8 cellular contexts compared by ENCODE assay signal in genomic region chr6:122610690-122611455, GRCh38. TPM values are rescaled to one million over a fixed set of nuclear protein-coding genes. Genes with fewer than 3 reads are reported as not detected.
DNase-seq lines count a peak whose midpoint lies in the region; ATAC-seq and TF ChIP-seq lines count a peak whose summit lies in the region.

No MANE protein-coding gene starts in this region.

- peak overlapping the region; percentile 87 for H3K4me3 Mint-ChIP-seq in T-helper 2 cell treated with Interferon-gamma antibody and Interleukin-4, amounts not matched to agents 5 μg/mL and 100 μg/mL, for 36 hours
- peak overlapping the region; percentile 37 for H3K4me3 Mint-ChIP-seq in endothelial cell (ENCODE audit: unreplicated experiment)

- WGBS in thymus, result 2% methylated on average over 42 of the region's 42 CpGs

- peaks cover 12% of the 10 kb centered on the region for H3K27me3 ChIP-seq in thymus (ENCODE audit: control insufficient read depth, insufficient read depth)

- no peaks in the 10 kb centered on the region for H3K9me3 Mint-ChIP-seq in T-helper 2 cell treated with Interferon-gamma antibody and Interleukin-4, amounts not matched to agents 5 μg/mL and 100 μg/mL, for 36 hours
- H3K9me3 Mint-ChIP-seq in endothelial cell (ENCODE audit: unreplicated experiment), result no peaks in the 10 kb centered on the region

- no peaks in the 10 kb centered on the region for H3K36me3 Mint-ChIP-seq in T-helper 2 cell treated with Interferon-gamma antibody and Interleukin-4, amounts not matched to agents 5 μg/mL and 100 μg/mL, for 36 hours (ENCODE audit: low read depth)
- peaks cover 14% of the 10 kb centered on the region for H3K36me3 Mint-ChIP-seq in endothelial cell (ENCODE audit: low read depth, unreplicated experiment)

- no peaks in the 10 kb centered on the region for H3K36me3 ChIP-seq in thymus (ENCODE audit: control insufficient read depth, insufficient read depth)

- no peaks in the 10 kb centered on the region for H3K4me1 ChIP-seq in thymus (ENCODE audit: control insufficient read depth, insufficient read depth, low read length)

- TF ChIP-seq CTCF in endothelial cell (IDR thresholded peaks at IDR 0.05; ENCODE audit: unreplicated experiment), result no peak

- H3K4me3 ChIP-seq in GM08714 (ENCODE audit: low read length) (peak overlapping the region; percentile 45), thymus (ENCODE audit: low read length) (peak overlapping the region; percentile 22)

- peak; percentile 51 for DNase-seq in HuH-7 (ENCODE audit: low spot score)
- DNase-seq in T-helper 2 cell treated with Interferon-gamma antibody and Interleukin-4, amounts not matched to agents 5 μg/mL and 100 μg/mL, for 36 hours (ENCODE audit: low spot score), result peak; percentile 6
- peak; percentile 10 for DNase-seq in endothelial cell (ENCODE audit: low spot score)
- DNase-seq in midbrain (lab: John Stamatoyannopoulos, UW), result peak; percentile 4

- H3K9me3 ChIP-seq in thymus (ENCODE audit: control insufficient read depth), result no peaks in the 10 kb centered on the region

- H3K4me1 Mint-ChIP-seq in T-helper 2 cell treated with Interferon-gamma antibody and Interleukin-4, amounts not matched to agents 5 μg/mL and 100 μg/mL, for 36 hours (ENCODE audit: low read depth), result peaks cover 10% of the 10 kb centered on the region
- peaks cover 7% of the 10 kb centered on the region for H3K4me1 Mint-ChIP-seq in endothelial cell (ENCODE audit: unreplicated experiment)

- no peak overlapping the region for H3K27ac ChIP-seq in thymus (ENCODE audit: low read depth)

- H3K27ac Mint-ChIP-seq in T-helper 2 cell treated with Interferon-gamma antibody and Interleukin-4, amounts not matched to agents 5 μg/mL and 100 μg/mL, for 36 hours, result no peak overlapping the region
- no peak overlapping the region for H3K27ac Mint-ChIP-seq in endothelial cell (ENCODE audit: unreplicated experiment)

- ATAC-seq in GM21576 (IDR thresholded peaks at IDR 0.05; ENCODE audit: unreplicated experiment) (peak; percentile 30), HG03571 (IDR thresholded peaks at IDR 0.05; ENCODE audit: unreplicated experiment) (no peak)

- peaks cover 53% of the 10 kb centered on the region for H3K27me3 Mint-ChIP-seq in T-helper 2 cell treated with Interferon-gamma antibody and Interleukin-4, amounts not matched to agents 5 μg/mL and 100 μg/mL, for 36 hours (ENCODE audit: low read depth)
- H3K27me3 Mint-ChIP-seq in endothelial cell (ENCODE audit: unreplicated experiment), result peaks cover 2% of the 10 kb centered on the region

RNA-seq across cellular contexts. Expression of gene PKIB, which starts 0.7 kb away (rescaled TPM):
- total RNA-seq in endothelial cell (ENCODE audit: unreplicated experiment), result 38.5 TPM
- 7.0 TPM for polyA plus RNA-seq in thymus
